In genomic region chr17:81995463-81996231, GRCh38 we compare ENCODE assay signal across 31 cellular contexts. TPM values are rescaled to one million over a fixed set of nuclear protein-coding genes. Genes with fewer than 3 reads are reported as not detected.
DNase-seq lines count a peak whose midpoint lies in the region; ATAC-seq and TF ChIP-seq lines count a peak whose summit lies in the region.
"Had no signal": no experiment of that assay in that cellular context is flagged by ENCODE, and none has a peak within 500 bp of the region (broad histone marks: within the 10 kb centered on the region; RNA-seq: fewer than 3 reads in every experiment).

No MANE protein-coding gene starts in this region.

- ATAC-seq in WTC11, result peak; percentile 49
- ATAC-seq in lower lobe of right lung, result no peak
- no peak for ATAC-seq in HG03460 (IDR thresholded peaks at IDR 0.05; ENCODE audit: unreplicated experiment)
- ATAC-seq in GM21717 (IDR thresholded peaks at IDR 0.05; ENCODE audit: unreplicated experiment), result no peak
- ATAC-seq: activated CD8-positive, alpha-beta T cell treated with anti-CD3 and anti-CD28 coated beads for 36 hours had no signal

- H3K36me3 Mint-ChIP-seq in WTC11, result no peaks in the 10 kb centered on the region
- H3K36me3 Mint-ChIP-seq: CD4-positive, CD25-positive, alpha-beta regulatory T cell; naive B cell had no signal

- intact Hi-C loops in lower lobe of right lung (cut with DNase I), result no loop called here

- H3K27ac Mint-ChIP-seq in WTC11, result peak overlapping the region; percentile 65
- H3K27ac Mint-ChIP-seq: activated CD8-positive, alpha-beta T cell treated with anti-CD3 and anti-CD28 coated beads for 36 hours; activated T-helper 1 cell treated with anti-CD3 and anti-CD28 coated beads, Interleukin-12 subunit alpha, Interleukin-12 subunit beta, Interleukin-2, Interleukin-4 antibody, amounts not matched to agents 30 ng/mL and 10 ng/mL and 1 ng/mL, durations not matched to agents 14 hours and 24 hours and 36 hours; CD4-positive, CD25-positive, alpha-beta regulatory T cell; dendritic cell treated with granulocyte-macrophage colony-stimulating factor and Interleukin-4, amounts not matched to agents 40 ng/mL and 50 ng/mL, for 4 days; naive B cell; stimulated activated naive CD8-positive, alpha-beta T cell treated with anti-CD3 and anti-CD28 coated beads, Interleukin-15, Interleukin-2, amounts not matched to agents 100 ng/mL and 50 ng/mL, for 24 hours had no signal

- H3K9me3 Mint-ChIP-seq in WTC11, result no peaks in the 10 kb centered on the region
- H3K9me3 Mint-ChIP-seq: activated CD8-positive, alpha-beta T cell treated with anti-CD3 and anti-CD28 coated beads for 36 hours; activated T-helper 1 cell treated with anti-CD3 and anti-CD28 coated beads, Interleukin-12 subunit alpha, Interleukin-12 subunit beta, Interleukin-2, Interleukin-4 antibody, amounts not matched to agents 30 ng/mL and 10 ng/mL and 1 ng/mL, durations not matched to agents 14 hours and 24 hours and 36 hours; dendritic cell treated with granulocyte-macrophage colony-stimulating factor and Interleukin-4, amounts not matched to agents 40 ng/mL and 50 ng/mL, for 4 days; naive B cell; stimulated activated naive CD8-positive, alpha-beta T cell treated with anti-CD3 and anti-CD28 coated beads, Interleukin-15, Interleukin-2, amounts not matched to agents 100 ng/mL and 50 ng/mL, for 24 hours had no signal

- POLR2A ChIA-PET in WTC11 (lab: Charles Lee), result no interaction called here

- H3K9me3 ChIP-seq in lower lobe of right lung, result no peaks in the 10 kb centered on the region
- H3K9me3 ChIP-seq: esophagus muscularis mucosa, Peyer's patch, thoracic aorta, vagina had no signal

- no peaks in the 10 kb centered on the region for H3K27me3 ChIP-seq in lower lobe of right lung (ENCODE audit: low read depth)
- H3K27me3 ChIP-seq: esophagus muscularis mucosa, Peyer's patch, vagina had no signal

- H3K27me3 Mint-ChIP-seq in WTC11 (ENCODE audit: low read depth), result no peaks in the 10 kb centered on the region
- H3K27me3 Mint-ChIP-seq: activated CD8-positive, alpha-beta T cell treated with anti-CD3 and anti-CD28 coated beads for 36 hours; CD4-positive, CD25-positive, alpha-beta regulatory T cell; dendritic cell treated with granulocyte-macrophage colony-stimulating factor and Interleukin-4, amounts not matched to agents 40 ng/mL and 50 ng/mL, for 4 days; naive B cell; progenitor cell of endocrine pancreas; stimulated activated naive CD8-positive, alpha-beta T cell treated with anti-CD3 and anti-CD28 coated beads, Interleukin-15, Interleukin-2, amounts not matched to agents 100 ng/mL and 50 ng/mL, for 24 hours had no signal

- peaks cover 45% of the 10 kb centered on the region for H3K4me1 ChIP-seq in lower lobe of right lung

- peaks cover 7% of the 10 kb centered on the region for H3K36me3 ChIP-seq in lower lobe of right lung
- H3K36me3 ChIP-seq: vagina had no signal

- H3K4me1 Mint-ChIP-seq in WTC11, result peaks cover 18% of the 10 kb centered on the region

- no peak overlapping the region for H3K4me3 Mint-ChIP-seq in WTC11
- H3K4me3 Mint-ChIP-seq: activated CD8-positive, alpha-beta T cell treated with anti-CD3 and anti-CD28 coated beads for 36 hours; activated T-helper 1 cell treated with anti-CD3 and anti-CD28 coated beads, Interleukin-12 subunit alpha, Interleukin-12 subunit beta, Interleukin-2, Interleukin-4 antibody, amounts not matched to agents 30 ng/mL and 10 ng/mL and 1 ng/mL, durations not matched to agents 14 hours and 24 hours and 36 hours; CD4-positive, CD25-positive, alpha-beta regulatory T cell; dendritic cell treated with granulocyte-macrophage colony-stimulating factor and Interleukin-4, amounts not matched to agents 40 ng/mL and 50 ng/mL, for 4 days; naive B cell; stimulated activated naive CD8-positive, alpha-beta T cell treated with anti-CD3 and anti-CD28 coated beads, Interleukin-15, Interleukin-2, amounts not matched to agents 100 ng/mL and 50 ng/mL, for 24 hours had no signal

- TF ChIP-seq CTCF in WTC11 (IDR thresholded peaks at IDR 0.05), result 0 out of 2 replicates have a peak, but pooled peaks have one; percentile 17
- no peak for TF ChIP-seq CTCF in lower lobe of right lung (IDR thresholded peaks at IDR 0.05)

- no peak overlapping the region for H3K4me3 ChIP-seq in lower lobe of right lung
- H3K4me3 ChIP-seq: esophagus muscularis mucosa, Peyer's patch, thoracic aorta, vagina had no signal

- peak overlapping the region; percentile 58 for H3K27ac ChIP-seq in lower lobe of right lung
- H3K27ac ChIP-seq: esophagus muscularis mucosa, Peyer's patch, thoracic aorta, vagina had no signal

- DNase-seq in ELF-1 (ENCODE audit: low read depth, low spot score), result peak; percentile 7
- peak; percentile 58 for DNase-seq in WTC11 (ENCODE audit: low spot score)
- DNase-seq in lower lobe of right lung, result no peak
- no peak for DNase-seq in D341Med (ENCODE audit: low spot score)
- DNase-seq: activated CD4-positive, alpha-beta T cell treated with anti-CD3 and anti-CD28 coated beads for 1 hour; activated CD8-positive, alpha-beta memory T cell treated with anti-CD3 and anti-CD28 coated beads, Interleukin-2, amount 50 U/mL, for 48 hours; activated CD8-positive, alpha-beta T cell treated with anti-CD3 and anti-CD28 coated beads for 36 hours; activated naive CD4-positive, alpha-beta T cell treated with Interleukin-2 at 50 U/mL for 16 hours; CD4-positive, CD25-positive, alpha-beta regulatory T cell; central memory CD4-positive, alpha-beta T cell; DND-41; foreskin fibroblast; HCEC 1CT; midbrain; naive B cell; NCI-H2107; NCI-H345; NCI-H69; Peyer's patch; SHP77 treated with DMSO at 0.1 percent for 48 hours; stimulated activated CD8-positive, alpha-beta memory T cell treated with anti-CD3 and anti-CD28 coated beads, Interleukin-4, amount 100 ng/mL, for 48 hours had no signal

- CTCF ChIA-PET in WTC11 (lab: Charles Lee), result interaction anchor here (0.6 to 2.7 kb wide), 25 partner anchors 9 to 156 kb away, joined by 3 to 19 read pairs (median 5); partner anchors contain the start of genes CENPX, LRRC45, MAFG and NOTUM

TF ChIP-seq in WTC11, 78 proteins besides CTCF, POLR2A, EP300 and RAD21:
- TF ChIP-seq TP53 (CRISPR knock-in tag; IDR thresholded peaks at IDR 0.05), result 0 out of 2 replicates have a peak, but pooled peaks have one; percentile 27
- no peak for TF ChIP-seq AR (CRISPR knock-in tag; IDR thresholded peaks at IDR 0.05)
- TF ChIP-seq NFE2L1 (CRISPR knock-in tag; IDR thresholded peaks at IDR 0.05), result no peak
- no peak for TF ChIP-seq USF2 (CRISPR knock-in tag; IDR thresholded peaks at IDR 0.05)

RNA-seq across cellular contexts. Expression of gene ASPSCR1, which starts 18.2 kb away (rescaled TPM):
- 60.4 to 71.9 TPM (median 67.8 TPM) in 3 replicates for total RNA-seq in WTC11 (2021)
- 45.3 TPM for total RNA-seq in lower lobe of right lung

RNA-seq across cellular contexts. Expression of gene CENPX, which starts 27.0 kb away (rescaled TPM):
- total RNA-seq in WTC11 (2021) (107 to 121 TPM (median 110 TPM) in 3 replicates), lower lobe of right lung (43.8 TPM)

RNA-seq across cellular contexts. Expression of gene LRRC45, which starts 27.5 kb away (rescaled TPM):
- total RNA-seq in WTC11 (2021) (30.5 to 38.1 TPM (median 32.5 TPM) in 3 replicates), lower lobe of right lung (17.3 TPM)

RNA-seq across cellular contexts. Expression of gene NOTUM, which starts 34.7 kb away (rescaled TPM):
- total RNA-seq in WTC11 (2021) (1.2 to 1.9 TPM (median 1.7 TPM) in 3 replicates), lower lobe of right lung (4.4 TPM)
- total RNA-seq: CD4-positive, CD25-positive, alpha-beta regulatory T cell; sciatic nerve; thoracic aorta; vagina had no signal

RNA-seq across cellular contexts. Expression of gene RAC3, which starts 35.8 kb away (rescaled TPM):
- total RNA-seq in WTC11 (2021), result 135 to 163 TPM (median 138 TPM) in 3 replicates
- 2.8 TPM for total RNA-seq in lower lobe of right lung

Comparison
In these comparisons a context has a peak if more than half of its experiments do, and no peak if none do; other contexts are left out.
1. DNase-seq: peak in ELF-1 (single experiment) and WTC11 (single experiment); none in lower lobe of right lung (single experiment) and D341Med (single experiment).